2 cellular contexts compared by ENCODE assay signal in the genomic region with DNA sequence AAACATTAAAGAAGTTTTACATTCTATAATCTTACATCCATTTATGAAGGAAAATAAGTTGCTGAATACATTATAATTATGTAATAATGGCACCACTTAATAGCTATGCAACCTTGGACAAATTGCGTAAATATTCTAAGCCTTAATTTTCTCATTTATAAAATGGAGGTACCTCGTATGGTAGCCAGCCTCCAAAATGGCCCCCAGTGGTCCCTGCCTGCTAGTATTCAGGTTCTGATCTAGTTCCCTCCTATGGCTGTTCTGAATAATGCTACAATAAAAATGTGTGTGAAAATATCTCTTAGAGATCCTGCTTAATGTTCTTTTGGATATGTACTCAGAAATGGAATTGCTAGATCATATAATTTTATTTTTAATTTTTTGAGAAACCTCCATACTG.
TF ChIP-seq lines count a peak whose summit lies in the region.

No MANE protein-coding gene starts in this region.

TF ChIP-seq in GM23338, 12 proteins besides CTCF, POLR2A, EP300 and RAD21:
- TF ChIP-seq EZH2phosphoT487 (IDR thresholded peaks at IDR 0.05; ENCODE audit: unreplicated experiment) (no peak), POLR2AphosphoS5 (IDR thresholded peaks at IDR 0.05; ENCODE audit: low read depth) (no peak), STAT1 (IDR thresholded peaks at IDR 0.05; ENCODE audit: unreplicated experiment) (no peak), ZNF114 (CRISPR knock-in tag; IDR thresholded peaks at IDR 0.05) (no peak), JUNB (IDR thresholded peaks at IDR 0.05; ENCODE audit: unreplicated experiment) (no peak), CREB1 (CRISPR knock-in tag; IDR thresholded peaks at IDR 0.05; ENCODE audit: low read depth) (no peak), ZNF331 (CRISPR knock-in tag; IDR thresholded peaks at IDR 0.05; ENCODE audit: low read depth) (no peak)
- TF ChIP-seq, protein P1, sequence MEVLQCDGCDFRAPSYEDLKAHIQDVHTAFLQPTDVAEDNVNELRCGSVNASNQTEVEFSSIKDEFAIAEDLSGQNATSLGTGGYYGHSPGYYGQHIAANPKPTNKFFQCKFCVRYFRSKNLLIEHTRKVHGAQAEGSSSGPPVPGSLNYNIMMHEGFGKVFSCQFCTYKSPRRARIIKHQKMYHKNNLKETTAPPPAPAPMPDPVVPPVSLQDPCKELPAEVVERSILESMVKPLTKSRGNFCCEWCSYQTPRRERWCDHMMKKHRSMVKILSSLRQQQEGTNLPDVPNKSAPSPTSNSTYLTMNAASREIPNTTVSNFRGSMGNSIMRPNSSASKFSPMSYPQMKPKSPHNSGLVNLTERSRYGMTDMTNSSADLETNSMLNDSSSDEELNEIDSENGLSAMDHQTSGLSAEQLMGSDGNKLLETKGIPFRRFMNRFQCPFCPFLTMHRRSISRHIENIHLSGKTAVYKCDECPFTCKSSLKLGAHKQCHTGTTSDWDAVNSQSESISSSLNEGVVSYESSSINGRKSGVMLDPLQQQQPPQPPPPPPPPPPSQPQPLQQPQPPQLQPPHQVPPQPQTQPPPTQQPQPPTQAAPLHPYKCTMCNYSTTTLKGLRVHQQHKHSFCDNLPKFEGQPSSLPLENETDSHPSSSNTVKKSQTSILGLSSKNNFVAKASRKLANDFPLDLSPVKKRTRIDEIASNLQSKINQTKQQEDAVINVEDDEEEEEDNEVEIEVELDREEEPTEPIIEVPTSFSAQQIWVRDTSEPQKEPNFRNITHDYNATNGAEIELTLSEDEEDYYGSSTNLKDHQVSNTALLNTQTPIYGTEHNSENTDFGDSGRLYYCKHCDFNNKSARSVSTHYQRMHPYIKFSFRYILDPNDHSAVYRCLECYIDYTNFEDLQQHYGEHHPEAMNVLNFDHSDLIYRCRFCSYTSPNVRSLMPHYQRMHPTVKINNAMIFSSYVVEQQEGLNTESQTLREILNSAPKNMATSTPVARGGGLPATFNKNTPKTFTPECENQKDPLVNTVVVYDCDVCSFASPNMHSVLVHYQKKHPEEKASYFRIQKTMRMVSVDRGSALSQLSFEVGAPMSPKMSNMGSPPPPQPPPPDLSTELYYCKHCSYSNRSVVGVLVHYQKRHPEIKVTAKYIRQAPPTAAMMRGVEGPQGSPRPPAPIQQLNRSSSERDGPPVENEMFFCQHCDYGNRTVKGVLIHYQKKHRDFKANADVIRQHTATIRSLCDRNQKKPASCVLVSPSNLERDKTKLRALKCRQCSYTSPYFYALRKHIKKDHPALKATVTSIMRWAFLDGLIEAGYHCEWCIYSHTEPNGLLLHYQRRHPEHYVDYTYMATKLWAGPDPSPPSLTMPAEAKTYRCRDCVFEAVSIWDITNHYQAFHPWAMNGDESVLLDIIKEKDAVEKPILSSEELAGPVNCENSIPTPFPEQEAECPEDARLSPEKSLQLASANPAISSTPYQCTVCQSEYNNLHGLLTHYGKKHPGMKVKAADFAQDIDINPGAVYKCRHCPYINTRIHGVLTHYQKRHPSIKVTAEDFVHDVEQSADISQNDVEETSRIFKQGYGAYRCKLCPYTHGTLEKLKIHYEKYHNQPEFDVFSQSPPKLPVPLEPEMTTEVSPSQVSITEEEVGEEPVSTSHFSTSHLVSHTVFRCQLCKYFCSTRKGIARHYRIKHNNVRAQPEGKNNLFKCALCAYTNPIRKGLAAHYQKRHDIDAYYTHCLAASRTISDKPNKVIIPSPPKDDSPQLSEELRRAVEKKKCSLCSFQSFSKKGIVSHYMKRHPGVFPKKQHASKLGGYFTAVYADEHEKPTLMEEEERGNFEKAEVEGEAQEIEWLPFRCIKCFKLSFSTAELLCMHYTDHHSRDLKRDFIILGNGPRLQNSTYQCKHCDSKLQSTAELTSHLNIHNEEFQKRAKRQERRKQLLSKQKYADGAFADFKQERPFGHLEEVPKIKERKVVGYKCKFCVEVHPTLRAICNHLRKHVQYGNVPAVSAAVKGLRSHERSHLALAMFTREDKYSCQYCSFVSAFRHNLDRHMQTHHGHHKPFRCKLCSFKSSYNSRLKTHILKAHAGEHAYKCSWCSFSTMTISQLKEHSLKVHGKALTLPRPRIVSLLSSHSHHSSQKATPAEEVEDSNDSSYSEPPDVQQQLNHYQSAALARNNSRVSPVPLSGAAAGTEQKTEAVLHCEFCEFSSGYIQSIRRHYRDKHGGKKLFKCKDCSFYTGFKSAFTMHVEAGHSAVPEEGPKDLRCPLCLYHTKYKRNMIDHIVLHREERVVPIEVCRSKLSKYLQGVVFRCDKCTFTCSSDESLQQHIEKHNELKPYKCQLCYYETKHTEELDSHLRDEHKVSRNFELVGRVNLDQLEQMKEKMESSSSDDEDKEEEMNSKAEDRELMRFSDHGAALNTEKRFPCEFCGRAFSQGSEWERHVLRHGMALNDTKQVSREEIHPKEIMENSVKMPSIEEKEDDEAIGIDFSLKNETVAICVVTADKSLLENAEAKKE (CRISPR knock-in tag; IDR thresholded peaks at IDR 0.05), result no peak
- TF ChIP-seq, protein P2, sequence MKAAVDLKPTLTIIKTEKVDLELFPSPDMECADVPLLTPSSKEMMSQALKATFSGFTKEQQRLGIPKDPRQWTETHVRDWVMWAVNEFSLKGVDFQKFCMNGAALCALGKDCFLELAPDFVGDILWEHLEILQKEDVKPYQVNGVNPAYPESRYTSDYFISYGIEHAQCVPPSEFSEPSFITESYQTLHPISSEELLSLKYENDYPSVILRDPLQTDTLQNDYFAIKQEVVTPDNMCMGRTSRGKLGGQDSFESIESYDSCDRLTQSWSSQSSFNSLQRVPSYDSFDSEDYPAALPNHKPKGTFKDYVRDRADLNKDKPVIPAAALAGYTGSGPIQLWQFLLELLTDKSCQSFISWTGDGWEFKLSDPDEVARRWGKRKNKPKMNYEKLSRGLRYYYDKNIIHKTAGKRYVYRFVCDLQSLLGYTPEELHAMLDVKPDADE (IDR thresholded peaks at IDR 0.05), result no peak
- TF ChIP-seq, protein P3, sequence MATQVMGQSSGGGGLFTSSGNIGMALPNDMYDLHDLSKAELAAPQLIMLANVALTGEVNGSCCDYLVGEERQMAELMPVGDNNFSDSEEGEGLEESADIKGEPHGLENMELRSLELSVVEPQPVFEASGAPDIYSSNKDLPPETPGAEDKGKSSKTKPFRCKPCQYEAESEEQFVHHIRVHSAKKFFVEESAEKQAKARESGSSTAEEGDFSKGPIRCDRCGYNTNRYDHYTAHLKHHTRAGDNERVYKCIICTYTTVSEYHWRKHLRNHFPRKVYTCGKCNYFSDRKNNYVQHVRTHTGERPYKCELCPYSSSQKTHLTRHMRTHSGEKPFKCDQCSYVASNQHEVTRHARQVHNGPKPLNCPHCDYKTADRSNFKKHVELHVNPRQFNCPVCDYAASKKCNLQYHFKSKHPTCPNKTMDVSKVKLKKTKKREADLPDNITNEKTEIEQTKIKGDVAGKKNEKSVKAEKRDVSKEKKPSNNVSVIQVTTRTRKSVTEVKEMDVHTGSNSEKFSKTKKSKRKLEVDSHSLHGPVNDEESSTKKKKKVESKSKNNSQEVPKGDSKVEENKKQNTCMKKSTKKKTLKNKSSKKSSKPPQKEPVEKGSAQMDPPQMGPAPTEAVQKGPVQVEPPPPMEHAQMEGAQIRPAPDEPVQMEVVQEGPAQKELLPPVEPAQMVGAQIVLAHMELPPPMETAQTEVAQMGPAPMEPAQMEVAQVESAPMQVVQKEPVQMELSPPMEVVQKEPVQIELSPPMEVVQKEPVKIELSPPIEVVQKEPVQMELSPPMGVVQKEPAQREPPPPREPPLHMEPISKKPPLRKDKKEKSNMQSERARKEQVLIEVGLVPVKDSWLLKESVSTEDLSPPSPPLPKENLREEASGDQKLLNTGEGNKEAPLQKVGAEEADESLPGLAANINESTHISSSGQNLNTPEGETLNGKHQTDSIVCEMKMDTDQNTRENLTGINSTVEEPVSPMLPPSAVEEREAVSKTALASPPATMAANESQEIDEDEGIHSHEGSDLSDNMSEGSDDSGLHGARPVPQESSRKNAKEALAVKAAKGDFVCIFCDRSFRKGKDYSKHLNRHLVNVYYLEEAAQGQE (IDR thresholded peaks at IDR 0.05; ENCODE audit: unreplicated experiment), result no peak

TF ChIP-seq in H1, 55 proteins besides CTCF, POLR2A, EP300 and RAD21:
- TF ChIP-seq YY1 (IDR thresholded peaks at IDR 0.05; ENCODE audit: low read depth, low read length) (peak; percentile 81), RXRA (IDR thresholded peaks at IDR 0.05; ENCODE audit: insufficient read depth, low read depth, low read length) (no peak), TAF7 (optimal IDR thresholded peaks at IDR 0.05; ENCODE audit: borderline replicate concordance, low read depth, low read length) (no peak), SP1 (IDR thresholded peaks at IDR 0.05; ENCODE audit: low read depth, low read length) (no peak), SAP30 (IDR thresholded peaks at IDR 0.05; ENCODE audit: insufficient read depth, insufficient replicate concordance, low read length) (no peak)
